Comparison of ENCODE assay signal across 8 cellular contexts in genomic region chr5:173210877-173211276, GRCh38. TPM values are rescaled to one million over a fixed set of nuclear protein-coding genes. Genes with fewer than 3 reads are reported as not detected.
"Had no signal": no experiment of that assay in that cellular context is flagged by ENCODE, and none has a peak within 500 bp of the region (broad histone marks: within the 10 kb centered on the region; RNA-seq: fewer than 3 reads in every experiment).

No MANE protein-coding gene starts in this region.

- H3K27ac ChIP-seq: HL-60 had no signal

- H3K4me3 ChIP-seq: K562 had no signal

- H3K4me3 Mint-ChIP-seq: IgD-negative memory B cell had no signal

- H3K4me1 Mint-ChIP-seq: IgD-negative memory B cell had no signal

- DNase-seq: IMR-90, KBM-7, KG1 had no signal

- ATAC-seq: HepG2, K562 had no signal

- H3K27ac Mint-ChIP-seq: IgD-negative memory B cell had no signal

RNA-seq across cellular contexts. Expression of gene NKX2-5, which starts 24.1 kb away (rescaled TPM):
- total RNA-seq: HT-29, IMR-90, K562 had no signal
- polyA plus RNA-seq: IgD-negative memory B cell, IMR-90, K562 had no signal
